1 cellular context compared by ENCODE assay signal in genomic region chr6:116008470-116009229, GRCh38.
TF ChIP-seq lines count a peak whose summit lies in the region.

No MANE protein-coding gene starts in this region.

TF ChIP-seq in GM12878, 131 proteins besides CTCF, POLR2A, EP300 and RAD21 (continued from another document):
- TF ChIP-seq, protein P1, sequence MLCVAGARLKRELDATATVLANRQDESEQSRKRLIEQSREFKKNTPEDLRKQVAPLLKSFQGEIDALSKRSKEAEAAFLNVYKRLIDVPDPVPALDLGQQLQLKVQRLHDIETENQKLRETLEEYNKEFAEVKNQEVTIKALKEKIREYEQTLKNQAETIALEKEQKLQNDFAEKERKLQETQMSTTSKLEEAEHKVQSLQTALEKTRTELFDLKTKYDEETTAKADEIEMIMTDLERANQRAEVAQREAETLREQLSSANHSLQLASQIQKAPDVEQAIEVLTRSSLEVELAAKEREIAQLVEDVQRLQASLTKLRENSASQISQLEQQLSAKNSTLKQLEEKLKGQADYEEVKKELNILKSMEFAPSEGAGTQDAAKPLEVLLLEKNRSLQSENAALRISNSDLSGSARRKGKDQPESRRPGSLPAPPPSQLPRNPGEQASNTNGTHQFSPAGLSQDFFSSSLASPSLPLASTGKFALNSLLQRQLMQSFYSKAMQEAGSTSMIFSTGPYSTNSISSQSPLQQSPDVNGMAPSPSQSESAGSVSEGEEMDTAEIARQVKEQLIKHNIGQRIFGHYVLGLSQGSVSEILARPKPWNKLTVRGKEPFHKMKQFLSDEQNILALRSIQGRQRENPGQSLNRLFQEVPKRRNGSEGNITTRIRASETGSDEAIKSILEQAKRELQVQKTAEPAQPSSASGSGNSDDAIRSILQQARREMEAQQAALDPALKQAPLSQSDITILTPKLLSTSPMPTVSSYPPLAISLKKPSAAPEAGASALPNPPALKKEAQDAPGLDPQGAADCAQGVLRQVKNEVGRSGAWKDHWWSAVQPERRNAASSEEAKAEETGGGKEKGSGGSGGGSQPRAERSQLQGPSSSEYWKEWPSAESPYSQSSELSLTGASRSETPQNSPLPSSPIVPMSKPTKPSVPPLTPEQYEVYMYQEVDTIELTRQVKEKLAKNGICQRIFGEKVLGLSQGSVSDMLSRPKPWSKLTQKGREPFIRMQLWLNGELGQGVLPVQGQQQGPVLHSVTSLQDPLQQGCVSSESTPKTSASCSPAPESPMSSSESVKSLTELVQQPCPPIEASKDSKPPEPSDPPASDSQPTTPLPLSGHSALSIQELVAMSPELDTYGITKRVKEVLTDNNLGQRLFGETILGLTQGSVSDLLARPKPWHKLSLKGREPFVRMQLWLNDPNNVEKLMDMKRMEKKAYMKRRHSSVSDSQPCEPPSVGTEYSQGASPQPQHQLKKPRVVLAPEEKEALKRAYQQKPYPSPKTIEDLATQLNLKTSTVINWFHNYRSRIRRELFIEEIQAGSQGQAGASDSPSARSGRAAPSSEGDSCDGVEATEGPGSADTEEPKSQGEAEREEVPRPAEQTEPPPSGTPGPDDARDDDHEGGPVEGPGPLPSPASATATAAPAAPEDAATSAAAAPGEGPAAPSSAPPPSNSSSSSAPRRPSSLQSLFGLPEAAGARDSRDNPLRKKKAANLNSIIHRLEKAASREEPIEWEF (IDR thresholded peaks at IDR 0.05; ENCODE audit: insufficient replicate concordance, low read depth, low read length), result no peak
- TF ChIP-seq ATF2 (IDR thresholded peaks at IDR 0.05; ENCODE audit: low read length) (no peak), NFYA (IDR thresholded peaks at IDR 0.05; ENCODE audit: borderline replicate concordance, low read depth, low read length) (no peak), BCL11A (IDR thresholded peaks at IDR 0.05; ENCODE audit: low read depth, low read length) (no peak), SUZ12 (IDR thresholded peaks at IDR 0.05; ENCODE audit: unreplicated experiment) (no peak), PAX8 (IDR thresholded peaks at IDR 0.05) (no peak), SP1 (IDR thresholded peaks at IDR 0.05; ENCODE audit: low read depth, low read length) (peak; percentile 44), SMARCA5 (IDR thresholded peaks at IDR 0.05) (no peak), IKZF2 (IDR thresholded peaks at IDR 0.05) (peak in 1 of 2 experiments; percentile 17; a peak in 1 of 4 replicates), ZNF217 (IDR thresholded peaks at IDR 0.05) (no peak), MTA2 (IDR thresholded peaks at IDR 0.05; ENCODE audit: low read depth) (0 out of 2 replicates have a peak, but pooled peaks have one; percentile 8), POLR2AphosphoS5 (IDR thresholded peaks at IDR 0.05; ENCODE audit: low read length) (no peak), ASH2L (IDR thresholded peaks at IDR 0.05; ENCODE audit: borderline replicate concordance, low read depth) (no peak), CHD2 (IDR thresholded peaks at IDR 0.05; ENCODE audit: borderline replicate concordance, low read depth, low read length) (no peak), PKNOX1 (IDR thresholded peaks at IDR 0.05) (peak; percentile 96)
